8 cellular contexts compared by ENCODE assay signal in the genomic region with DNA sequence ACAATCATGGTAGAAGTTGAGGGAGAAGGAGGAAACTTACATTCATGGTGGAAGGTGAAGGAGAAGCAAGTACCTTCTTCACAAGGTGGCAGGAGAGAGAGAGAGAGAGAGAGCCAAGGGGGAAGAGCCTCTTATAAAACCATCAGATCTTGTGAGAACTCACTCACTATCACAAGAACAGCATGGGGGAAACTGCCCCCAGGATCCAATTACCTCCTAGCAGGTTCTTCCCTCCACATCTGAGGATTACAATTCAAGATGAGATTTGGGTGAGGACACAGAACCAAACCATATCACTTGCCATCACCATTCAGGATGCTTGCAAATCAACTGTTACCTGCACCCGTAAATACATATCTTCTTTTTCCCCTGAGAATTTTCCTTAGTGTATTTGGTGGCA. TPM values are rescaled to one million over a fixed set of nuclear protein-coding genes. Genes with fewer than 3 reads are reported as not detected.
"Had no signal": no experiment of that assay in that cellular context is flagged by ENCODE, and none has a peak within 500 bp of the region (broad histone marks: within the 10 kb centered on the region; RNA-seq: fewer than 3 reads in every experiment).

No MANE protein-coding gene starts in this region.

RNA-seq across cellular contexts. Expression of gene CYP2A7, which starts 44.2 kb away (rescaled TPM):
- total RNA-seq: LHCN-M2, MCF 10A, NCI-H460, OCI-LY7, PC-9, Peyer's patch, Right ventricle myocardium superior, SJSA1 had no signal
